ENCODE assay signal across 28 cellular contexts in the genomic region with DNA sequence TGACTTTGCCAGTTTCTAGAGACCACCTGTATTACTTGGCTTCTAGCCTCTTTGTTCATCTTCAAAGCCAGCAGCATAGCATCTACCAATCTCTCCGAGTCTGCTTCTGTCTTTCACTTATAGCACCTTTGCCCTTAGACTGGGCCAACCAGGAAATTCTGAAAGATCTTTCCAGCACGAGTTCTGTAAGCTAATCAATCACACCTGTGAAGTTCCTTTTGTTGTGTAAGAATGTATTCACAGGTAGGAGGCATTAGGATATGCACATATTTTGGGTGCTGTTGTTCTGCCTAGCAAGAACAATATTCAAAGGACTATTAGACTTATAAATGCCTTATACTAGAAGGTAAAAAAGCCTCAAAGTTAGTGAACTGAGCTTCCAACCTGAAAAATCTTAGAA.
"Had no signal": no experiment of that assay in that cellular context is flagged by ENCODE, and none has a peak within 500 bp of the region (broad histone marks: within the 10 kb centered on the region; RNA-seq: fewer than 3 reads in every experiment).

No MANE protein-coding gene starts in this region.

- DNase-seq: activated B cell treated with CpG ODN at 0.5 μM for 24 hours; activated CD8-positive, alpha-beta memory T cell treated with anti-CD3 and anti-CD28 coated beads, Interleukin-2, amount 10 ng/mL, durations not matched to agents 7 days and 5 days; activated CD8-positive, alpha-beta T cell treated with anti-CD3 and anti-CD28 coated beads, Interleukin-2, amount 10 ng/mL, durations not matched to agents 7 days and 5 days; activated effector memory CD4-positive, alpha-beta T cell treated with Interleukin-2 at 50 U/mL for 16 hours; activated naive CD4-positive, alpha-beta T cell treated with Interleukin-2 at 50 U/mL for 16 hours; anterior cingulate cortex; left ventricle myocardium inferior; mucosa of descending colon; nephron progenitor cell; ovary; sigmoid colon; stimulated activated CD4-positive, alpha-beta T cell treated with anti-CD3 and anti-CD28 coated beads, Interleukin-1b, Interleukin-23, amount 100 ng/mL, for 48 hours; stimulated activated CD4-positive, alpha-beta T cell treated with anti-CD3 and anti-CD28 coated beads, Interleukin-4, amount 100 ng/mL, for 4 hours; stimulated activated CD8-positive, alpha-beta memory T cell treated with anti-CD3 and anti-CD28 coated beads, Interleukin-4, amount 100 ng/mL, for 48 hours; stimulated activated naive CD8-positive, alpha-beta T cell treated with anti-CD3 and anti-CD28 coated beads, Interleukin-15, amount 100 ng/mL, for 72 hours; substantia nigra; T-helper 2 cell; uterus had no signal

- H3K4me1 Mint-ChIP-seq: activated B cell treated with CpG ODN at 0.5 μM for 24 hours; activated CD8-positive, alpha-beta memory T cell treated with anti-CD3 and anti-CD28 coated beads, Interleukin-2, amount 10 ng/mL, durations not matched to agents 7 days and 5 days; central memory CD8-positive, alpha-beta T cell; nephron progenitor cell; stimulated activated memory B cell treated with anti-CD40 and anti-IgM and Interleukin-4, amounts not matched to agents 10 μg/mL and 1 μg/mL and 100 μg/mL, for 72 hours; stimulated activated naive CD8-positive, alpha-beta T cell treated with anti-CD3 and anti-CD28 coated beads, Interleukin-15, amount 100 ng/mL, for 72 hours had no signal

- H3K36me3 Mint-ChIP-seq: activated CD8-positive, alpha-beta memory T cell treated with anti-CD3 and anti-CD28 coated beads, Interleukin-2, amount 10 ng/mL, durations not matched to agents 7 days and 5 days; activated naive CD8-positive, alpha-beta T cell; stimulated activated memory B cell treated with anti-CD40 and anti-IgM and Interleukin-4, amounts not matched to agents 10 μg/mL and 1 μg/mL and 100 μg/mL, for 72 hours; type B pancreatic cell had no signal

- ATAC-seq: activated CD8-positive, alpha-beta memory T cell treated with anti-CD3 and anti-CD28 coated beads, Interleukin-2, amount 10 ng/mL, durations not matched to agents 7 days and 5 days; activated CD8-positive, alpha-beta T cell treated with anti-CD3 and anti-CD28 coated beads, Interleukin-2, amount 10 ng/mL, durations not matched to agents 7 days and 5 days; gastroesophageal sphincter; mucosa of descending colon; stimulated activated memory B cell treated with anti-CD40 and anti-IgM and Interleukin-4, amounts not matched to agents 10 μg/mL and 1 μg/mL and 100 μg/mL, for 72 hours; stimulated activated naive CD8-positive, alpha-beta T cell treated with anti-CD3 and anti-CD28 coated beads, Interleukin-15, amount 100 ng/mL, for 72 hours had no signal

- H3K36me3 ChIP-seq: gastroesophageal sphincter, left ventricle myocardium inferior, ovary, prostate gland, sigmoid colon, uterus had no signal

- H2AFZ ChIP-seq: hepatocyte had no signal

- H3K4me1 ChIP-seq: gastroesophageal sphincter, left ventricle myocardium inferior, prostate gland, sigmoid colon, uterus had no signal

- H3K79me2 ChIP-seq: hepatocyte had no signal

- H3K27me3 Mint-ChIP-seq: activated B cell treated with CpG ODN at 0.5 μM for 24 hours; activated CD8-positive, alpha-beta memory T cell treated with anti-CD3 and anti-CD28 coated beads, Interleukin-2, amount 10 ng/mL, durations not matched to agents 7 days and 5 days; activated naive CD8-positive, alpha-beta T cell; central memory CD8-positive, alpha-beta T cell; dendritic cell treated with granulocyte-macrophage colony-stimulating factor and Interleukin-4, amounts not matched to agents 40 ng/mL and 50 ng/mL, for 4 days; stimulated activated memory B cell treated with anti-CD40 and anti-IgM and Interleukin-4, amounts not matched to agents 10 μg/mL and 1 μg/mL and 100 μg/mL, for 72 hours; stimulated activated naive CD8-positive, alpha-beta T cell treated with anti-CD3 and anti-CD28 coated beads, Interleukin-15, amount 100 ng/mL, for 72 hours; type B pancreatic cell had no signal

- H3K4me3 Mint-ChIP-seq: activated B cell treated with CpG ODN at 0.5 μM for 24 hours; activated CD8-positive, alpha-beta memory T cell treated with anti-CD3 and anti-CD28 coated beads, Interleukin-2, amount 10 ng/mL, durations not matched to agents 7 days and 5 days; activated CD8-positive, alpha-beta T cell treated with anti-CD3 and anti-CD28 coated beads, Interleukin-2, amount 10 ng/mL, durations not matched to agents 7 days and 5 days; activated naive CD8-positive, alpha-beta T cell; central memory CD8-positive, alpha-beta T cell; dendritic cell treated with granulocyte-macrophage colony-stimulating factor and Interleukin-4, amounts not matched to agents 40 ng/mL and 50 ng/mL, for 4 days; nephron progenitor cell; stimulated activated memory B cell treated with anti-CD40 and anti-IgM and Interleukin-4, amounts not matched to agents 10 μg/mL and 1 μg/mL and 100 μg/mL, for 72 hours; stimulated activated naive CD8-positive, alpha-beta T cell treated with anti-CD3 and anti-CD28 coated beads, Interleukin-15, amount 100 ng/mL, for 72 hours; type B pancreatic cell had no signal

- H3K27ac ChIP-seq: gastroesophageal sphincter, hepatocyte, left ventricle myocardium inferior, ovary, prostate gland, sigmoid colon, uterus had no signal

- H3K4me3 ChIP-seq: gastroesophageal sphincter, hepatocyte, left ventricle myocardium inferior, lung, mucosa of descending colon, ovary, prostate gland, sigmoid colon, smooth muscle cell, uterus had no signal

- H3K9me3 Mint-ChIP-seq: type B pancreatic cell had no signal

- H3K27ac Mint-ChIP-seq: activated B cell treated with CpG ODN at 0.5 μM for 24 hours; activated CD8-positive, alpha-beta memory T cell treated with anti-CD3 and anti-CD28 coated beads, Interleukin-2, amount 10 ng/mL, durations not matched to agents 7 days and 5 days; activated CD8-positive, alpha-beta T cell treated with anti-CD3 and anti-CD28 coated beads, Interleukin-2, amount 10 ng/mL, durations not matched to agents 7 days and 5 days; activated naive CD8-positive, alpha-beta T cell; dendritic cell treated with granulocyte-macrophage colony-stimulating factor and Interleukin-4, amounts not matched to agents 40 ng/mL and 50 ng/mL, for 4 days; nephron progenitor cell; stimulated activated memory B cell treated with anti-CD40 and anti-IgM and Interleukin-4, amounts not matched to agents 10 μg/mL and 1 μg/mL and 100 μg/mL, for 72 hours; stimulated activated naive CD8-positive, alpha-beta T cell treated with anti-CD3 and anti-CD28 coated beads, Interleukin-15, amount 100 ng/mL, for 72 hours; type B pancreatic cell had no signal

- H3K4me2 ChIP-seq: hepatocyte, smooth muscle cell had no signal

- H3K27me3 ChIP-seq: gastroesophageal sphincter, hepatocyte, ovary, sigmoid colon, uterus had no signal

- H3K9me3 ChIP-seq: ovary, prostate gland, sigmoid colon, uterus had no signal
